23 cellular contexts compared by ENCODE assay signal in the genomic region with DNA sequence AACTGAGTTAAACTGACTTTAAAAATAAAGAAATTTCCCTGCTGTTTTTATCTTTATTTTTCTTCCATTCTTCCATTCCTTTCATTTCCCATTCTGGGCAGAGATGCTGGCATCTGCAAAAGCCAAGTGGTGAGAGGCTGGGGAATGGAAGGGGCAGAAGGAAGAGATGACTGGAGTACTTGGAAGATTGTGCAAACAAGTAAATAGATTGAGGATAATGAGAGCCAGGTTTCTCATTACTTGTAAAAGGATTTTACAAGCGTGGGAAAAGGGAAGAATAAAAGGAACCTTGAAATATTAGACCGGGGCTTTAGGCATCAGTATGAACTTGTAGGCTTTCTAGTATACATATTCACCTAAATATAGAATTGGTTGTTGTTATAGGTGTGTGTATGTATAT.
"Had no signal": no experiment of that assay in that cellular context is flagged by ENCODE, and none has a peak within 500 bp of the region (broad histone marks: within the 10 kb centered on the region; RNA-seq: fewer than 3 reads in every experiment).

No MANE protein-coding gene starts in this region.

- H3K4me3 Mint-ChIP-seq: activated T-cell treated with anti-CD3 and anti-CD28 coated beads, Interleukin-2, amount 50 U/mL, for 72 hours; immature natural killer cell; memory B cell; natural killer cell; neural progenitor cell; stimulated activated effector memory CD8-positive, alpha-beta T cell treated with anti-CD3 and anti-CD28 coated beads, Interleukin-12 subunit alpha, Interleukin-12 subunit beta, amount 100 ng/mL, for 72 hours; stimulated activated naive CD8-positive, alpha-beta T cell treated with anti-CD3 and anti-CD28 coated beads, Interleukin-15, Interleukin-2, amounts not matched to agents 100 ng/mL and 50 ng/mL, for 24 hours had no signal

- H3K27me3 Mint-ChIP-seq: memory B cell; stimulated activated naive CD8-positive, alpha-beta T cell treated with anti-CD3 and anti-CD28 coated beads, Interleukin-15, Interleukin-2, amounts not matched to agents 100 ng/mL and 50 ng/mL, for 24 hours had no signal

- H3K4me1 Mint-ChIP-seq: immature natural killer cell; memory B cell; natural killer cell; stimulated activated effector memory CD8-positive, alpha-beta T cell treated with anti-CD3 and anti-CD28 coated beads, Interleukin-12 subunit alpha, Interleukin-12 subunit beta, amount 100 ng/mL, for 72 hours had no signal

- DNase-seq: activated CD4-positive, alpha-beta T cell treated with anti-CD3 and anti-CD28 coated beads for 4 hours; activated CD4-positive, alpha-beta T cell treated with anti-CD3 and anti-CD28 coated beads, Interleukin-2, amount 50 U/mL, for 4 hours; activated CD4-positive, CD25-positive, alpha-beta regulatory T cell; activated naive CD4-positive, alpha-beta T cell; activated T-cell treated with anti-CD3 and anti-CD28 coated beads for 4 hours; activated T-cell treated with anti-CD3 and anti-CD28 coated beads, Interleukin-2, amount 50 U/mL, for 72 hours; brain microvascular endothelial cell; cortex of kidney; foreskin fibroblast; heart left ventricle; immature natural killer cell; natural killer cell; occipital lobe; posterior cingulate gyrus; right lobe of liver; stimulated activated CD4-positive, alpha-beta T cell treated with anti-CD3 and anti-CD28 coated beads, Interleukin-4, amount 100 ng/mL, for 24 hours; thyroid gland; upper lobe of right lung had no signal

- H3K36me3 Mint-ChIP-seq: activated naive CD4-positive, alpha-beta T cell treated with anti-CD3 and anti-CD28 coated beads, Interleukin-2, amount 50 U/mL, for 72 hours; immature natural killer cell; memory B cell; natural killer cell; neural progenitor cell; stimulated activated effector memory CD8-positive, alpha-beta T cell treated with anti-CD3 and anti-CD28 coated beads, Interleukin-12 subunit alpha, Interleukin-12 subunit beta, amount 100 ng/mL, for 72 hours had no signal

- ATAC-seq: activated naive CD4-positive, alpha-beta T cell treated with anti-CD3 and anti-CD28 coated beads, Interleukin-2, amount 50 U/mL, for 72 hours; activated T-cell treated with anti-CD3 and anti-CD28 coated beads, Interleukin-2, amount 50 U/mL, for 72 hours; heart left ventricle; natural killer cell; right lobe of liver; stimulated activated effector memory CD8-positive, alpha-beta T cell treated with anti-CD3 and anti-CD28 coated beads, Interleukin-12 subunit alpha, Interleukin-12 subunit beta, amount 100 ng/mL, for 72 hours; upper lobe of right lung had no signal

- H3K9me3 Mint-ChIP-seq: neural progenitor cell had no signal

- H3K27ac Mint-ChIP-seq: activated T-cell treated with anti-CD3 and anti-CD28 coated beads, Interleukin-2, amount 50 U/mL, for 72 hours; immature natural killer cell; memory B cell; natural killer cell; neural progenitor cell; stimulated activated effector memory CD8-positive, alpha-beta T cell treated with anti-CD3 and anti-CD28 coated beads, Interleukin-12 subunit alpha, Interleukin-12 subunit beta, amount 100 ng/mL, for 72 hours; stimulated activated naive CD8-positive, alpha-beta T cell treated with anti-CD3 and anti-CD28 coated beads, Interleukin-15, Interleukin-2, amounts not matched to agents 100 ng/mL and 50 ng/mL, for 24 hours had no signal
